2 cellular contexts compared by ENCODE assay signal in the genomic region with DNA sequence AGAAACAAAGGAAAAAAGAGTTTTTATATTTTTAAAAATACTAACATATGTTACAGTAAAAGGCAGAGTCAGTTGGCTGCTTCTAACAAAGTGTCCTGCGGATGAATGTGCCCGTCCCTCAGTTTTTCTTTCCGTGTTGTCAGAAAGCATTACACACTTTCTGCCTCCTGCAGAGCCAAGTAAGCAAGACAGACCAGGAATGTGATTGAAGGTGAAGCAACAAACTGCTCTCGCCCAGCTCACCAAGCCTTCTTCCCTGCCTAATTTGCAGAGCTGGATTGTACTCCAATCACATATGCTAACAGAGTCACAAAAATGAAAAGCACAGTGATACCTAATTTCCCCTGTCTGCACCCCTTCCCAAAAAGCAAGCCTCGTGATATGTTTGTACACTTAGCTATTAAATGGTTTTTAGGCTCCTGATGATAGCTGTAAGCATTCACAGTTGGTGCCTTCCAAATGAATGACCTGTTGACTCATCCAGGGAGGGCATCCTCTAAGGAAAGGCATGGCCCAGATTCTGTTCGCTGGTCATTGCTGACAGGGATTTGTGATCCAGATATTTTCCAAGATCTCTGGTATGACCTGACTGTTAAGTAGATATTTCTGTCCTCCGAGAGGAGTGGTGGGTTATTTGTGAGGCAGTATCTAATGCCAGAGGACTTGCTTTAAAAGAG.
A peak's percentile ranks its signal among the peaks of the same experiment; 100 is the strongest.
TF ChIP-seq lines count a peak whose summit lies in the region.

No MANE protein-coding gene starts in this region.

TF ChIP-seq in IMR-90, 13 proteins besides CTCF, POLR2A, EP300 and RAD21:
- no peak for TF ChIP-seq MAZ (IDR thresholded peaks at IDR 0.05; ENCODE audit: borderline replicate concordance, low read depth, low read length)
- TF ChIP-seq, protein P1, sequence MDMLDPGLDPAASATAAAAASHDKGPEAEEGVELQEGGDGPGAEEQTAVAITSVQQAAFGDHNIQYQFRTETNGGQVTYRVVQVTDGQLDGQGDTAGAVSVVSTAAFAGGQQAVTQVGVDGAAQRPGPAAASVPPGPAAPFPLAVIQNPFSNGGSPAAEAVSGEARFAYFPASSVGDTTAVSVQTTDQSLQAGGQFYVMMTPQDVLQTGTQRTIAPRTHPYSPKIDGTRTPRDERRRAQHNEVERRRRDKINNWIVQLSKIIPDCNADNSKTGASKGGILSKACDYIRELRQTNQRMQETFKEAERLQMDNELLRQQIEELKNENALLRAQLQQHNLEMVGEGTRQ (IDR thresholded peaks at IDR 0.05; ENCODE audit: low read depth, low read length): no peak
- no peak for TF ChIP-seq RFX5 (IDR thresholded peaks at IDR 0.05; ENCODE audit: low read depth, low read length)
- TF ChIP-seq CEBPB (IDR thresholded peaks at IDR 0.05; ENCODE audit: low read depth, low read length): no peak
- TF ChIP-seq CHD1 (IDR thresholded peaks at IDR 0.05; ENCODE audit: low read depth, low read length): no peak
- TF ChIP-seq FOS (IDR thresholded peaks at IDR 0.05; ENCODE audit: low read depth, low read length): no peak
- no peak for TF ChIP-seq MXI1 (IDR thresholded peaks at IDR 0.05; ENCODE audit: borderline replicate concordance, low read depth, low read length)
- TF ChIP-seq SMC3 (IDR thresholded peaks at IDR 0.05; ENCODE audit: low read depth, low read length): no peak
TF ChIP-seq in IMR-90: peak in this region for 0.

TF ChIP-seq in H1, 55 proteins besides CTCF, POLR2A, EP300 and RAD21:
- no peak for TF ChIP-seq SIX5 (IDR thresholded peaks at IDR 0.05; ENCODE audit: low read depth, low read length)
- no peak for TF ChIP-seq CREB1 (IDR thresholded peaks at IDR 0.05)
- TF ChIP-seq CEBPB (IDR thresholded peaks at IDR 0.05; ENCODE audit: low read depth, low read length): peak; percentile 55; the same call in 1 of the 2 replicates
- no peak for TF ChIP-seq JUN (IDR thresholded peaks at IDR 0.05; ENCODE audit: low read depth, low read length)
- no peak for TF ChIP-seq GABPA (IDR thresholded peaks at IDR 0.05; ENCODE audit: borderline replicate concordance, insufficient read depth, low read length)
- no peak for TF ChIP-seq BACH1 (IDR thresholded peaks at IDR 0.05; ENCODE audit: low read length)
- no peak for TF ChIP-seq TBP (IDR thresholded peaks at IDR 0.05; ENCODE audit: low read depth, low read length)
- no peak for TF ChIP-seq SRF (IDR thresholded peaks at IDR 0.05; ENCODE audit: low read depth, low read length)
- TF ChIP-seq TEAD4 (IDR thresholded peaks at IDR 0.05; ENCODE audit: low read depth, low read length): 0 out of 2 replicates have a peak, but pooled peaks have one; percentile 43
- TF ChIP-seq NANOG (IDR thresholded peaks at IDR 0.05; ENCODE audit: insufficient read depth, low read depth, low read length, poor library complexity, severe bottlenecking): no peak
- TF ChIP-seq SUZ12 (IDR thresholded peaks at IDR 0.05; ENCODE audit: low read length): no peak
- no peak for TF ChIP-seq FOSL1 (IDR thresholded peaks at IDR 0.05; ENCODE audit: insufficient read depth, low read depth, low read length)
- no peak for TF ChIP-seq POU5F1 (IDR thresholded peaks at IDR 0.05; ENCODE audit: low read depth, low read length)
- TF ChIP-seq RBBP5 (IDR thresholded peaks at IDR 0.05; ENCODE audit: borderline replicate concordance, low read depth, low read length): no peak
- no peak for TF ChIP-seq SIN3A (conservative IDR thresholded peaks at IDR 0.05 in 1 of 2, IDR thresholded peaks at IDR 0.05 in 1 of 2; ENCODE audit: low read depth in 1 of 2, low read length in 2 of 2)
TF ChIP-seq in H1: peak in this region for 2.
